12 cellular contexts compared by ENCODE assay signal in genomic region chr17:80105762-80106161, GRCh38. TPM values are rescaled to one million over a fixed set of nuclear protein-coding genes. Genes with fewer than 3 reads are reported as not detected.
DNase-seq lines count a peak whose midpoint lies in the region; ATAC-seq and TF ChIP-seq lines count a peak whose summit lies in the region.
"Had no signal": no experiment of that assay in that cellular context is flagged by ENCODE, and none has a peak within 500 bp of the region (broad histone marks: within the 10 kb centered on the region; RNA-seq: fewer than 3 reads in every experiment).

No MANE protein-coding gene starts in this region.

- no peaks in the 10 kb centered on the region for H3K27me3 Mint-ChIP-seq in T-helper 2 cell treated with Interferon-gamma antibody and Interleukin-4, amounts not matched to agents 5 μg/mL and 100 μg/mL, for 36 hours (ENCODE audit: low read depth)
- H3K27me3 Mint-ChIP-seq: central memory CD8-positive, alpha-beta T cell had no signal

- ATAC-seq in sciatic nerve (no peak), GM21825 (IDR thresholded peaks at IDR 0.05; ENCODE audit: unreplicated experiment) (no peak)

- H3K4me3 Mint-ChIP-seq in T-helper 2 cell treated with Interferon-gamma antibody and Interleukin-4, amounts not matched to agents 5 μg/mL and 100 μg/mL, for 36 hours = no peak overlapping the region
- H3K4me3 Mint-ChIP-seq: central memory CD8-positive, alpha-beta T cell had no signal

- peaks cover 17% of the 10 kb centered on the region for H3K4me1 Mint-ChIP-seq in T-helper 2 cell treated with Interferon-gamma antibody and Interleukin-4, amounts not matched to agents 5 μg/mL and 100 μg/mL, for 36 hours (ENCODE audit: low read depth)

- no peaks in the 10 kb centered on the region for H3K36me3 Mint-ChIP-seq in T-helper 2 cell treated with Interferon-gamma antibody and Interleukin-4, amounts not matched to agents 5 μg/mL and 100 μg/mL, for 36 hours (ENCODE audit: low read depth)

- TF ChIP-seq CTCF in foreskin fibroblast (IDR thresholded peaks at IDR 0.05; ENCODE audit: low read depth, low read length) = no peak

- no peak overlapping the region for H3K4me3 ChIP-seq in foreskin fibroblast (ENCODE audit: low read depth in 1 of 2, low read length in 2 of 2)

- no peak overlapping the region for H3K27ac Mint-ChIP-seq in T-helper 2 cell treated with Interferon-gamma antibody and Interleukin-4, amounts not matched to agents 5 μg/mL and 100 μg/mL, for 36 hours
- H3K27ac Mint-ChIP-seq: activated T-helper 2 cell treated with anti-CD3 and anti-CD28 coated beads, Interferon-gamma antibody, Interleukin-2, Interleukin-4, amounts not matched to agents 10 μg/mL and 5 μg/mL and 100 μg/mL, durations not matched to agents 14 hours and 24 hours and 36 hours had no signal

- intact Hi-C loops in sciatic nerve (cut with DNase I) = no loop called here

- DNase-seq in NCI-H146 (lab: John Stamatoyannopoulos, UW) (peak; percentile 39), NCI-H146 treated with DMSO at 0.1 percent for 48 hours (lab: John Stamatoyannopoulos, UW; ENCODE audit: unreplicated experiment) (no peak), NCI-H69 (lab: John Stamatoyannopoulos, UW) (peak; percentile 95), foreskin fibroblast (peak; percentile 35 to 74), sciatic nerve (ENCODE audit: low spot score) (peak; percentile 62), HPDE6-E6E7 (ENCODE audit: extremely low spot score) (no peak)
- no peak for DNase-seq in T-helper 2 cell treated with Interferon-gamma antibody and Interleukin-4, amounts not matched to agents 5 μg/mL and 100 μg/mL, for 36 hours (ENCODE audit: low spot score)
- DNase-seq: activated CD4-positive, CD25-positive, alpha-beta regulatory T cell treated with anti-CD3 and anti-CD28 coated beads, Interleukin-2, amount 50 U/mL, for 72 hours; SIG-M5 had no signal

- H3K9me3 Mint-ChIP-seq in T-helper 2 cell treated with Interferon-gamma antibody and Interleukin-4, amounts not matched to agents 5 μg/mL and 100 μg/mL, for 36 hours = no peaks in the 10 kb centered on the region
- H3K9me3 Mint-ChIP-seq: activated T-helper 2 cell treated with anti-CD3 and anti-CD28 coated beads, Interferon-gamma antibody, Interleukin-2, Interleukin-4, amounts not matched to agents 10 μg/mL and 5 μg/mL and 100 μg/mL, durations not matched to agents 14 hours and 24 hours and 36 hours; central memory CD8-positive, alpha-beta T cell had no signal

RNA-seq across cellular contexts. Expression of gene GAA, which starts 4.4 kb away (rescaled TPM):
- total RNA-seq in sciatic nerve = 60.7 TPM

RNA-seq across cellular contexts. Expression of gene EIF4A3, which starts 41.2 kb away (rescaled TPM):
- 66.0 TPM for total RNA-seq in sciatic nerve

Comparison
In these comparisons a context has a peak if more than half of its experiments do, and no peak if none do; other contexts are left out.
1. DNase-seq: peak in NCI-H146 (single experiment), NCI-H69 (single experiment), foreskin fibroblast (2 of 2) and sciatic nerve (single experiment); none in NCI-H146 treated with DMSO at 0.1 percent for 48 hours (single experiment), HPDE6-E6E7 (single experiment) and T-helper 2 cell treated with Interferon-gamma antibody and Interleukin-4, amounts not matched to agents 5 μg/mL and 100 μg/mL, for 36 hours (single experiment).